Comparison of ENCODE assay signal across 13 cellular contexts in genomic region chr22:29489127-29489781, GRCh38. TPM values are rescaled to one million over a fixed set of nuclear protein-coding genes. Genes with fewer than 3 reads are reported as not detected.
"Had no signal": no experiment of that assay in that cellular context is flagged by ENCODE, and none has a peak within 500 bp of the region (broad histone marks: within the 10 kb centered on the region; RNA-seq: fewer than 3 reads in every experiment).

No MANE protein-coding gene starts in this region.

RNA-seq across cellular contexts. Expression of gene NEFH, which starts 9.2 kb away (rescaled TPM):
- total RNA-seq: lung microvascular endothelial cell had no signal

RNA-seq across cellular contexts. Expression of gene RFPL1, which starts 50.9 kb away (rescaled TPM):
- total RNA-seq: esophagus muscularis mucosa, fibroblast of villous mesenchyme, gastrocnemius medialis, heart right ventricle, lung microvascular endothelial cell, mesenteric fat pad, mononuclear cell, natural killer cell, neural crest cell, osteocyte, right atrium auricular region, sigmoid colon, urinary bladder had no signal
- polyA plus RNA-seq: heart right ventricle, sigmoid colon, urinary bladder had no signal
